ENCODE assay signal across 27 cellular contexts in genomic region chr7:122433765-122434164, GRCh38.
"Had no signal": no experiment of that assay in that cellular context is flagged by ENCODE, and none has a peak within 500 bp of the region (broad histone marks: within the 10 kb centered on the region; RNA-seq: fewer than 3 reads in every experiment).

No MANE protein-coding gene starts in this region.

- H2AFZ ChIP-seq: hepatocyte, parathyroid adenoma had no signal

- FAIRE-seq: urothelium cell line had no signal

- H3K9me3 Mint-ChIP-seq: memory B cell; nephron; stimulated activated memory B cell treated with anti-CD40 and anti-IgM and Interleukin-4, amounts not matched to agents 10 μg/mL and 1 μg/mL and 100 μg/mL, for 72 hours had no signal

- H3K27me3 ChIP-seq: foreskin keratinocyte, gastroesophageal sphincter, heart left ventricle, hepatocyte, right atrium auricular region, spleen, tibial nerve, upper lobe of left lung had no signal

- H3K27ac ChIP-seq: foreskin keratinocyte, gastroesophageal sphincter, heart left ventricle, hepatocyte, lower lobe of right lung, parathyroid adenoma, prostate gland, right atrium auricular region, skin epidermis, spleen, thoracic aorta, tibial nerve, upper lobe of left lung had no signal

- H3K4me1 Mint-ChIP-seq: memory B cell; stimulated activated memory B cell treated with anti-CD40 and anti-IgM and Interleukin-4, amounts not matched to agents 10 μg/mL and 1 μg/mL and 100 μg/mL, for 72 hours had no signal

- H3K9me3 ChIP-seq: gastroesophageal sphincter, heart left ventricle, lower lobe of right lung, prostate gland, right atrium auricular region, spleen, thoracic aorta, tibial nerve, upper lobe of left lung had no signal

- H3K79me2 ChIP-seq: hepatocyte, parathyroid adenoma had no signal

- H3K36me3 Mint-ChIP-seq: memory B cell; naive thymus-derived CD4-positive, alpha-beta T cell; stimulated activated memory B cell treated with anti-CD40 and anti-IgM and Interleukin-4, amounts not matched to agents 10 μg/mL and 1 μg/mL and 100 μg/mL, for 72 hours had no signal

- H3K27me3 Mint-ChIP-seq: effector memory CD8-positive, alpha-beta T cell; memory B cell; naive thymus-derived CD4-positive, alpha-beta T cell; stimulated activated memory B cell treated with anti-CD40 and anti-IgM and Interleukin-4, amounts not matched to agents 10 μg/mL and 1 μg/mL and 100 μg/mL, for 72 hours had no signal

- H3K4me3 Mint-ChIP-seq: effector memory CD8-positive, alpha-beta T cell; memory B cell; naive thymus-derived CD4-positive, alpha-beta T cell; nephron; stimulated activated memory B cell treated with anti-CD40 and anti-IgM and Interleukin-4, amounts not matched to agents 10 μg/mL and 1 μg/mL and 100 μg/mL, for 72 hours had no signal

- H3K9ac ChIP-seq: parathyroid adenoma had no signal

- H3K27ac Mint-ChIP-seq: effector memory CD8-positive, alpha-beta T cell; memory B cell; naive thymus-derived CD4-positive, alpha-beta T cell; nephron; stimulated activated memory B cell treated with anti-CD40 and anti-IgM and Interleukin-4, amounts not matched to agents 10 μg/mL and 1 μg/mL and 100 μg/mL, for 72 hours had no signal

- H3K36me3 ChIP-seq: gastroesophageal sphincter, lower lobe of right lung, prostate gland, right atrium auricular region, spleen, thoracic aorta, tibial nerve, upper lobe of left lung had no signal

- DNase-seq: caudate nucleus; cerebellar nuclear complex; cortex of kidney; effector memory CD8-positive, alpha-beta T cell; foreskin keratinocyte; heart left ventricle; left cardiac atrium; left ventricle myocardium superior; lower lobe of right lung; midbrain; naive thymus-derived CD4-positive, alpha-beta T cell; spleen; stimulated activated CD4-positive, alpha-beta T cell treated with anti-CD3 and anti-CD28 coated beads, Interleukin-4, amount 100 ng/mL, for 4 hours; stimulated activated naive CD8-positive, alpha-beta T cell treated with anti-CD3 and anti-CD28 coated beads, Interleukin-15, Interleukin-2, amounts not matched to agents 100 U/mL and 50 U/mL, for 24 hours; upper lobe of left lung had no signal

- H3K4me1 ChIP-seq: gastroesophageal sphincter, lower lobe of right lung, parathyroid adenoma, prostate gland, right atrium auricular region, spleen, upper lobe of left lung had no signal

- H3K4me3 ChIP-seq: gastroesophageal sphincter, heart left ventricle, hepatocyte, lower lobe of right lung, prostate gland, right atrium auricular region, skin epidermis, spleen, thoracic aorta, tibial nerve, upper lobe of left lung had no signal

- H3K4me2 ChIP-seq: hepatocyte had no signal

- ATAC-seq: effector memory CD8-positive, alpha-beta T cell; foreskin keratinocyte; gastroesophageal sphincter; heart left ventricle; left cardiac atrium; left ventricle myocardium superior; lower lobe of right lung; naive thymus-derived CD4-positive, alpha-beta T cell; stimulated activated memory B cell treated with anti-CD40 and anti-IgM and Interleukin-4, amounts not matched to agents 10 μg/mL and 1 μg/mL and 100 μg/mL, for 72 hours; stimulated activated naive CD8-positive, alpha-beta T cell treated with anti-CD3 and anti-CD28 coated beads, Interleukin-15, Interleukin-2, amounts not matched to agents 100 U/mL and 50 U/mL, for 24 hours had no signal
